Comparison of ENCODE assay signal across 1 cellular context in genomic region chr19:47776568-47776967, GRCh38.
A peak's percentile ranks its signal among the peaks of the same experiment; 100 is the strongest.
TF ChIP-seq lines count a peak whose summit lies in the region.

No MANE protein-coding gene starts in this region.

TF ChIP-seq in K562, 482 proteins besides CTCF, POLR2A, EP300 and RAD21:
- TF ChIP-seq FOXJ2 (tag; IDR thresholded peaks at IDR 0.05) (peak; percentile 54; the same call in 1 of the 2 replicates), L3MBTL2 (IDR thresholded peaks at IDR 0.05) (no peak), HLTF (IDR thresholded peaks at IDR 0.05) (no peak), DPF2 (IDR thresholded peaks at IDR 0.05) (no peak)
